Comparison of ENCODE assay signal across 22 cellular contexts in genomic region chr12:81518638-81519037, GRCh38.
"Had no signal": no experiment of that assay in that cellular context is flagged by ENCODE, and none has a peak within 500 bp of the region (broad histone marks: within the 10 kb centered on the region; RNA-seq: fewer than 3 reads in every experiment).

No MANE protein-coding gene starts in this region.

- H3K27ac ChIP-seq: esophagus squamous epithelium, heart right ventricle, left lung, prostate gland, right atrium auricular region, testis, tibial artery had no signal

- DNase-seq: effector memory CD8-positive, alpha-beta T cell; erythroblast; esophagus squamous epithelium; foreskin melanocyte; glutamatergic neuron; heart right ventricle; hippocampal formation; left cardiac atrium; left lung; naive thymus-derived CD8-positive, alpha-beta T cell; nephron progenitor cell; nucleus accumbens; stimulated activated CD4-positive, alpha-beta T cell treated with anti-CD3 and anti-CD28 coated beads, Interleukin-2, amount 100 ng/mL, for 24 hours; stimulated activated CD4-positive, alpha-beta T cell treated with anti-CD3 and anti-CD28 coated beads, Interleukin-4, amount 100 ng/mL, for 24 hours; stimulated activated naive CD8-positive, alpha-beta T cell treated with anti-CD3 and anti-CD28 coated beads, Interleukin-15, Interleukin-2, amounts not matched to agents 100 U/mL and 50 U/mL, for 24 hours; substantia nigra; testis; tibial artery had no signal

- ATAC-seq: effector memory CD8-positive, alpha-beta T cell; heart right ventricle; left cardiac atrium; left lung; naive thymus-derived CD8-positive, alpha-beta T cell; sciatic nerve; stimulated activated memory B cell treated with anti-CD40 and anti-IgM and Interleukin-4, amounts not matched to agents 10 μg/mL and 1 μg/mL and 100 μg/mL, for 72 hours; stimulated activated naive CD8-positive, alpha-beta T cell treated with anti-CD3 and anti-CD28 coated beads, Interleukin-15, Interleukin-2, amounts not matched to agents 100 U/mL and 50 U/mL, for 24 hours had no signal
